ENCODE assay signal across 18 cellular contexts in the genomic region with DNA sequence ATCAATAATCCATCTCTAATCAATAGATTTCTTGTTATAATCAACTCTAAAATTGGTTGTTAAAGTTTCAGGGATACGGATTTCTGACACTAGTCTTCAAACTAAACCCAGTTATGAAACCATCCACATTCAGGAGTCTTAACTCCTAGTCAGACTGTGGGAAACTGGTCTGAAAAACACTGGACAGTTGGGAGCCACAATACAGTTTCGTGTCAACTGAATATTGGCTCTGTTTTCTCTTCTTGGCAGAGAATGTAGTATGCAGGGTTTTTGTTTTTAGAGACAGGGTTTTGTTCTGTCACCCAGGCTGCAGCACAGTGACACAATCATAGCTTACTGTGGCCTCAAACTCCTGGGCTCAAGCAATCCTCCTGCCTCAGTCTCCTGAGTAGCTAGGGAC.
DNase-seq lines count a peak whose midpoint lies in the region; ATAC-seq, FAIRE-seq and TF ChIP-seq lines count a peak whose summit lies in the region.
"Had no signal": no experiment of that assay in that cellular context is flagged by ENCODE, and none has a peak within 500 bp of the region (broad histone marks: within the 10 kb centered on the region; RNA-seq: fewer than 3 reads in every experiment).

No MANE protein-coding gene starts in this region.

- FAIRE-seq in colon (lab: Jason Lieb, UNC) = peak; percentile 43
- FAIRE-seq: GM12891, GM19239, H54, HTR-8/SVneo had no signal

- peak; percentile 14 for DNase-seq in Ammon's horn (ENCODE audit: low spot score)
- no peak for DNase-seq in left lobe of liver (ENCODE audit: low spot score)
- DNase-seq in putamen (ENCODE audit: low spot score) = peak; percentile 24
- DNase-seq in HuH-7 (ENCODE audit: low spot score) = no peak
- DNase-seq in right atrium auricular region (ENCODE audit: low spot score) = no peak
- DNase-seq: 8988T; Calu3; CD8-positive, alpha-beta T cell; DMS79 treated with DMSO at 0.1 percent for 48 hours; GM23248; HCEC 1CT had no signal

- ATAC-seq in left lobe of liver (peak; percentile 15), HG03460 (IDR thresholded peaks at IDR 0.05; ENCODE audit: unreplicated experiment) (no peak)
- ATAC-seq: CD8-positive, alpha-beta T cell had no signal

- no peaks in the 10 kb centered on the region for H3K4me1 ChIP-seq in right atrium auricular region
- H3K4me1 ChIP-seq: BLaER1 treated with 17β-estradiol and CSF1 and Interleukin-3, amounts not matched to agents 10 nM and 100 nM had no signal

- H3K27me3 ChIP-seq in right atrium auricular region = no peaks in the 10 kb centered on the region
- H3K27me3 ChIP-seq: BLaER1 treated with 17β-estradiol and CSF1 and Interleukin-3, amounts not matched to agents 10 nM and 100 nM had no signal

- no peak overlapping the region for H3K4me3 ChIP-seq in right atrium auricular region
- H3K4me3 ChIP-seq: BLaER1 treated with 17β-estradiol and CSF1 and Interleukin-3, amounts not matched to agents 10 nM and 100 nM; GM23248 had no signal

- TF ChIP-seq CTCF in right atrium auricular region (IDR thresholded peaks at IDR 0.05) = no peak

- H3K27ac ChIP-seq in right atrium auricular region = no peak overlapping the region
- H3K27ac ChIP-seq: BLaER1 treated with 17β-estradiol and CSF1 and Interleukin-3, amounts not matched to agents 10 nM and 100 nM; GM23248 had no signal

- H3K36me3 ChIP-seq in right atrium auricular region = no peaks in the 10 kb centered on the region

- no peaks in the 10 kb centered on the region for H3K9me3 ChIP-seq in right atrium auricular region
- H3K9me3 ChIP-seq: BLaER1 treated with 17β-estradiol and CSF1 and Interleukin-3, amounts not matched to agents 10 nM and 100 nM had no signal

Comparison
In these comparisons a context has a peak if more than half of its experiments do, and no peak if none do; other contexts are left out.
1. DNase-seq: peak in Ammon's horn (single experiment) and putamen (single experiment); none in left lobe of liver (single experiment), HuH-7 (single experiment) and right atrium auricular region (single experiment).